Comparison of ENCODE assay signal across 1 cellular context in genomic region chr3:38229036-38229435, GRCh38.
TF ChIP-seq lines count a peak whose summit lies in the region.

No MANE protein-coding gene starts in this region.

TF ChIP-seq in K562, 482 proteins besides CTCF, POLR2A, EP300 and RAD21:
- TF ChIP-seq SMARCA4 (IDR thresholded peaks at IDR 0.05), result no peak
- TF ChIP-seq THRB (CRISPR knock-in tag; conservative IDR thresholded peaks at IDR 0.05), result no peak
- no peak for TF ChIP-seq RFX5 (IDR thresholded peaks at IDR 0.05; ENCODE audit: low read depth, low read length)
- no peak for TF ChIP-seq ZBTB9 (CRISPR knock-in tag; IDR thresholded peaks at IDR 0.05)
- peak; percentile 44; the same call in 1 of the 2 replicates for TF ChIP-seq CEBPB (tag; IDR thresholded peaks at IDR 0.05)
- TF ChIP-seq KDM4B (IDR thresholded peaks at IDR 0.05; ENCODE audit: borderline replicate concordance in 2 of 2, low read depth in 1 of 2), result no peak
